In the genomic region with DNA sequence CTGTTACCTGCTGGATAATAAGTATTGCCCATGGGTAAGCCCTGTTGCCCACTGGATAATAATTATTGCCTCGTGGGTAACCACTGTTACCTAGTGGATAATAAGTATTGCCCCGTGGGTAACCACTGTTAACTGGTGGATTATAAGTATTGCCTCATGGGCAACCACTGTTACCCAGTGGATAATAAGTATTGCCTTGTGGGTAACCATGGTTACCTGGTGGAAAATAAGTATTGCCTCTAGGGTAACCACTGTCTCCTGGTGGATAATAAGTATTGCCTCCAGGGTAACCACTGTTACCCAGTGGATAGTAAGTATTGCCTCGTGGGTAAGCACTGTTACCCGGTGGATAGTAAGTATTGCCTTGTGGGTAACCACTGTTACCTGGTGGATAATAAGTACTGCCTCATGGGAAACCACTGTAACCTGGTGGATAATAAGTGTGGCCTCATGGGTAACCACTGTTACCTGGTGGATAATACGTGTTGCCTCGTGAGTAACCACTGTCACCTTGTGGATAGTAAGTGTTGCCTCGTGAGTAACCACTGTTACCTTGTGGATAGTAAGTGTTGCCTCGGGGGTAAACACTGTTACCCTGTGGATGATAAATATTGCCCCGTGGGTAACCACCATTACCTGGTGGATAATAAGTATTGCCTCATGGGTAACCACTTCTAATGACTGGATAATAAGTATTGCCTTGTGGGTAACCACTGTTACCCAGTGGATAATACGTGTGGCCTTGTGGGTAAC, we compare ENCODE assay signal across 1 cellular context.
A peak's percentile ranks its signal among the peaks of the same experiment; 100 is the strongest.
TF ChIP-seq lines count a peak whose summit lies in the region.

No MANE protein-coding gene starts in this region.

TF ChIP-seq in GM12878, 131 proteins besides CTCF, POLR2A, EP300 and RAD21 (continued from another document and continues in another):
- TF ChIP-seq, protein P1, sequence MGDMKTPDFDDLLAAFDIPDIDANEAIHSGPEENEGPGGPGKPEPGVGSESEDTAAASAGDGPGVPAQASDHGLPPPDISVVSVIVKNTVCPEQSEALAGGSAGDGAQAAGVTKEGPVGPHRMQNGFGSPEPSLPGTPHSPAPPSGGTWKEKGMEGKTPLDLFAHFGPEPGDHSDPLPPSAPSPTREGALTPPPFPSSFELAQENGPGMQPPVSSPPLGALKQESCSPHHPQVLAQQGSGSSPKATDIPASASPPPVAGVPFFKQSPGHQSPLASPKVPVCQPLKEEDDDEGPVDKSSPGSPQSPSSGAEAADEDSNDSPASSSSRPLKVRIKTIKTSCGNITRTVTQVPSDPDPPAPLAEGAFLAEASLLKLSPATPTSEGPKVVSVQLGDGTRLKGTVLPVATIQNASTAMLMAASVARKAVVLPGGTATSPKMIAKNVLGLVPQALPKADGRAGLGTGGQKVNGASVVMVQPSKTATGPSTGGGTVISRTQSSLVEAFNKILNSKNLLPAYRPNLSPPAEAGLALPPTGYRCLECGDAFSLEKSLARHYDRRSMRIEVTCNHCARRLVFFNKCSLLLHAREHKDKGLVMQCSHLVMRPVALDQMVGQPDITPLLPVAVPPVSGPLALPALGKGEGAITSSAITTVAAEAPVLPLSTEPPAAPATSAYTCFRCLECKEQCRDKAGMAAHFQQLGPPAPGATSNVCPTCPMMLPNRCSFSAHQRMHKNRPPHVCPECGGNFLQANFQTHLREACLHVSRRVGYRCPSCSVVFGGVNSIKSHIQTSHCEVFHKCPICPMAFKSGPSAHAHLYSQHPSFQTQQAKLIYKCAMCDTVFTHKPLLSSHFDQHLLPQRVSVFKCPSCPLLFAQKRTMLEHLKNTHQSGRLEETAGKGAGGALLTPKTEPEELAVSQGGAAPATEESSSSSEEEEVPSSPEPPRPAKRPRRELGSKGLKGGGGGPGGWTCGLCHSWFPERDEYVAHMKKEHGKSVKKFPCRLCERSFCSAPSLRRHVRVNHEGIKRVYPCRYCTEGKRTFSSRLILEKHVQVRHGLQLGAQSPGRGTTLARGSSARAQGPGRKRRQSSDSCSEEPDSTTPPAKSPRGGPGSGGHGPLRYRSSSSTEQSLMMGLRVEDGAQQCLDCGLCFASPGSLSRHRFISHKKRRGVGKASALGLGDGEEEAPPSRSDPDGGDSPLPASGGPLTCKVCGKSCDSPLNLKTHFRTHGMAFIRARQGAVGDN (IDR thresholded peaks at IDR 0.05), result peak; percentile 88
- TF ChIP-seq MYB (IDR thresholded peaks at IDR 0.05; ENCODE audit: borderline replicate concordance, low read depth, low read length) (0 out of 2 replicates have a peak, but pooled peaks have one; percentile 11), HCFC1 (IDR thresholded peaks at IDR 0.05; ENCODE audit: low read length) (0 out of 2 replicates have a peak, but pooled peaks have one; percentile 10), PAX5 (IDR thresholded peaks at IDR 0.05; ENCODE audit: borderline replicate concordance, low read depth, low read length) (peak; percentile 49; the same call in 1 of the 2 replicates), MEF2B (IDR thresholded peaks at IDR 0.05; ENCODE audit: partially characterized antibody, poor library complexity, severe bottlenecking) (peak; percentile 9), ESRRA (IDR thresholded peaks at IDR 0.05; ENCODE audit: low read length) (no peak), IRF4 (IDR thresholded peaks at IDR 0.05; ENCODE audit: low read depth, low read length) (no peak), NBN (IDR thresholded peaks at IDR 0.05) (no peak), CREB1 (IDR thresholded peaks at IDR 0.05; ENCODE audit: low read depth) (peak; percentile 5; the same call in 1 of the 2 replicates), SIN3A (IDR thresholded peaks at IDR 0.05; ENCODE audit: low read depth, low read length) (no peak), POLR2AphosphoS5 (IDR thresholded peaks at IDR 0.05; ENCODE audit: low read length) (no peak), KAT2A (conservative IDR thresholded peaks at IDR 0.05; ENCODE audit: control insufficient read depth, low read depth, low read length) (no peak), MYC (IDR thresholded peaks at IDR 0.05; ENCODE audit: insufficient read depth, insufficient read length, insufficient replicate concordance, low read length, severe bottlenecking) (no peak), ATF7 (IDR thresholded peaks at IDR 0.05; ENCODE audit: low read depth) (no peak), RAD51 (IDR thresholded peaks at IDR 0.05) (peak; percentile 68), NR2F1 (conservative IDR thresholded peaks at IDR 0.05) (0 out of 2 replicates have a peak, but pooled peaks have one; percentile 21), MTA3 (IDR thresholded peaks at IDR 0.05; ENCODE audit: borderline replicate concordance, low read length) (peak; percentile 50), STAT3 (IDR thresholded peaks at IDR 0.05; ENCODE audit: low read depth, low read length) (no peak), GATAD2B (conservative IDR thresholded peaks at IDR 0.05; ENCODE audit: low read depth) (no peak), YY1 (IDR thresholded peaks at IDR 0.05; ENCODE audit: low read depth, low read length) (no peak), DPF2 (IDR thresholded peaks at IDR 0.05) (0 out of 2 replicates have a peak, but pooled peaks have one; percentile 27), ETV6 (conservative IDR thresholded peaks at IDR 0.05 in 1 of 2, IDR thresholded peaks at IDR 0.05 in 1 of 2; ENCODE audit: borderline replicate concordance in 1 of 2, low read depth in 1 of 2) (peak in 1 of 2 experiments; percentile 12; a peak in 1 of 4 replicates), ZNF217 (IDR thresholded peaks at IDR 0.05) (peak; percentile 95), BMI1 (IDR thresholded peaks at IDR 0.05; ENCODE audit: borderline replicate concordance) (peak; percentile 74), SREBF1 (IDR thresholded peaks at IDR 0.05; ENCODE audit: low read length) (peak; percentile 89)
- TF ChIP-seq, protein P2, sequence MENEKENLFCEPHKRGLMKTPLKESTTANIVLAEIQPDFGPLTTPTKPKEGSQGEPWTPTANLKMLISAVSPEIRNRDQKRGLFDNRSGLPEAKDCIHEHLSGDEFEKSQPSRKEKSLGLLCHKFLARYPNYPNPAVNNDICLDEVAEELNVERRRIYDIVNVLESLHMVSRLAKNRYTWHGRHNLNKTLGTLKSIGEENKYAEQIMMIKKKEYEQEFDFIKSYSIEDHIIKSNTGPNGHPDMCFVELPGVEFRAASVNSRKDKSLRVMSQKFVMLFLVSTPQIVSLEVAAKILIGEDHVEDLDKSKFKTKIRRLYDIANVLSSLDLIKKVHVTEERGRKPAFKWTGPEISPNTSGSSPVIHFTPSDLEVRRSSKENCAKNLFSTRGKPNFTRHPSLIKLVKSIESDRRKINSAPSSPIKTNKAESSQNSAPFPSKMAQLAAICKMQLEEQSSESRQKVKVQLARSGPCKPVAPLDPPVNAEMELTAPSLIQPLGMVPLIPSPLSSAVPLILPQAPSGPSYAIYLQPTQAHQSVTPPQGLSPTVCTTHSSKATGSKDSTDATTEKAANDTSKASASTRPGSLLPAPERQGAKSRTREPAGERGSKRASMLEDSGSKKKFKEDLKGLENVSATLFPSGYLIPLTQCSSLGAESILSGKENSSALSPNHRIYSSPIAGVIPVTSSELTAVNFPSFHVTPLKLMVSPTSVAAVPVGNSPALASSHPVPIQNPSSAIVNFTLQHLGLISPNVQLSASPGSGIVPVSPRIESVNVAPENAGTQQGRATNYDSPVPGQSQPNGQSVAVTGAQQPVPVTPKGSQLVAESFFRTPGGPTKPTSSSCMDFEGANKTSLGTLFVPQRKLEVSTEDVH (IDR thresholded peaks at IDR 0.05; ENCODE audit: low read depth, partially characterized antibody), result no peak
- TF ChIP-seq, protein P3, sequence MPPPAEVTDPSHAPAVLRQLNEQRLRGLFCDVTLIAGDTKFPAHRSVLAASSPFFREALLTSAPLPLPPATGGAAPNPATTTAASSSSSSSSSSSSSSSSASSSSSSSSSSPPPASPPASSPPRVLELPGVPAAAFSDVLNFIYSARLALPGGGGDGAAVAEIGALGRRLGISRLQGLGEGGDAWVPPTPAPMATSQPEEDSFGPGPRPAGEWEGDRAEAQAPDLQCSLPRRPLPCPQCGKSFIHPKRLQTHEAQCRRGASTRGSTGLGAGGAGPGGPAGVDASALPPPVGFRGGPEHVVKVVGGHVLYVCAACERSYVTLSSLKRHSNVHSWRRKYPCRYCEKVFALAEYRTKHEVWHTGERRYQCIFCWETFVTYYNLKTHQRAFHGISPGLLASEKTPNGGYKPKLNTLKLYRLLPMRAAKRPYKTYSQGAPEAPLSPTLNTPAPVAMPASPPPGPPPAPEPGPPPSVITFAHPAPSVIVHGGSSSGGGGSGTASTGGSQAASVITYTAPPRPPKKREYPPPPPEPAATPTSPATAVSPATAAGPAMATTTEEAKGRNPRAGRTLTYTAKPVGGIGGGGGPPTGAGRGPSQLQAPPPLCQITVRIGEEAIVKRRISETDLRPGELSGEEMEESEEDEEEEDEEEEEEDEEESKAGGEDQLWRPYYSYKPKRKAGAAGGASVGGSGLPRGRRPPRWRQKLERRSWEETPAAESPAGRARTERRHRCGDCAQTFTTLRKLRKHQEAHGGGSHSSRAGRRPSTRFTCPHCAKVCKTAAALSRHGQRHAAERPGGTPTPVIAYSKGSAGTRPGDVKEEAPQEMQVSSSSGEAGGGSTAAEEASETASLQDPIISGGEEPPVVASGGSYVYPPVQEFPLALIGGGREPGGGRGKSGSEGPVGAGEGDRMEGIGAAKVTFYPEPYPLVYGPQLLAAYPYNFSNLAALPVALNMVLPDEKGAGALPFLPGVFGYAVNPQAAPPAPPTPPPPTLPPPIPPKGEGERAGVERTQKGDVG (CRISPR knock-in tag; IDR thresholded peaks at IDR 0.05), result peak; percentile 72; the same call in 1 of the 2 replicates
- TF ChIP-seq, protein P4, sequence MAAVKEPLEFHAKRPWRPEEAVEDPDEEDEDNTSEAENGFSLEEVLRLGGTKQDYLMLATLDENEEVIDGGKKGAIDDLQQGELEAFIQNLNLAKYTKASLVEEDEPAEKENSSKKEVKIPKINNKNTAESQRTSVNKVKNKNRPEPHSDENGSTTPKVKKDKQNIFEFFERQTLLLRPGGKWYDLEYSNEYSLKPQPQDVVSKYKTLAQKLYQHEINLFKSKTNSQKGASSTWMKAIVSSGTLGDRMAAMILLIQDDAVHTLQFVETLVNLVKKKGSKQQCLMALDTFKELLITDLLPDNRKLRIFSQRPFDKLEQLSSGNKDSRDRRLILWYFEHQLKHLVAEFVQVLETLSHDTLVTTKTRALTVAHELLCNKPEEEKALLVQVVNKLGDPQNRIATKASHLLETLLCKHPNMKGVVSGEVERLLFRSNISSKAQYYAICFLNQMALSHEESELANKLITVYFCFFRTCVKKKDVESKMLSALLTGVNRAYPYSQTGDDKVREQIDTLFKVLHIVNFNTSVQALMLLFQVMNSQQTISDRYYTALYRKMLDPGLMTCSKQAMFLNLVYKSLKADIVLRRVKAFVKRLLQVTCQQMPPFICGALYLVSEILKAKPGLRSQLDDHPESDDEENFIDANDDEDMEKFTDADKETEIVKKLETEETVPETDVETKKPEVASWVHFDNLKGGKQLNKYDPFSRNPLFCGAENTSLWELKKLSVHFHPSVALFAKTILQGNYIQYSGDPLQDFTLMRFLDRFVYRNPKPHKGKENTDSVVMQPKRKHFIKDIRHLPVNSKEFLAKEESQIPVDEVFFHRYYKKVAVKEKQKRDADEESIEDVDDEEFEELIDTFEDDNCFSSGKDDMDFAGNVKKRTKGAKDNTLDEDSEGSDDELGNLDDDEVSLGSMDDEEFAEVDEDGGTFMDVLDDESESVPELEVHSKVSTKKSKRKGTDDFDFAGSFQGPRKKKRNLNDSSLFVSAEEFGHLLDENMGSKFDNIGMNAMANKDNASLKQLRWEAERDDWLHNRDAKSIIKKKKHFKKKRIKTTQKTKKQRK (IDR thresholded peaks at IDR 0.05; ENCODE audit: low read depth, low read length), result no peak
- TF ChIP-seq, protein P5, sequence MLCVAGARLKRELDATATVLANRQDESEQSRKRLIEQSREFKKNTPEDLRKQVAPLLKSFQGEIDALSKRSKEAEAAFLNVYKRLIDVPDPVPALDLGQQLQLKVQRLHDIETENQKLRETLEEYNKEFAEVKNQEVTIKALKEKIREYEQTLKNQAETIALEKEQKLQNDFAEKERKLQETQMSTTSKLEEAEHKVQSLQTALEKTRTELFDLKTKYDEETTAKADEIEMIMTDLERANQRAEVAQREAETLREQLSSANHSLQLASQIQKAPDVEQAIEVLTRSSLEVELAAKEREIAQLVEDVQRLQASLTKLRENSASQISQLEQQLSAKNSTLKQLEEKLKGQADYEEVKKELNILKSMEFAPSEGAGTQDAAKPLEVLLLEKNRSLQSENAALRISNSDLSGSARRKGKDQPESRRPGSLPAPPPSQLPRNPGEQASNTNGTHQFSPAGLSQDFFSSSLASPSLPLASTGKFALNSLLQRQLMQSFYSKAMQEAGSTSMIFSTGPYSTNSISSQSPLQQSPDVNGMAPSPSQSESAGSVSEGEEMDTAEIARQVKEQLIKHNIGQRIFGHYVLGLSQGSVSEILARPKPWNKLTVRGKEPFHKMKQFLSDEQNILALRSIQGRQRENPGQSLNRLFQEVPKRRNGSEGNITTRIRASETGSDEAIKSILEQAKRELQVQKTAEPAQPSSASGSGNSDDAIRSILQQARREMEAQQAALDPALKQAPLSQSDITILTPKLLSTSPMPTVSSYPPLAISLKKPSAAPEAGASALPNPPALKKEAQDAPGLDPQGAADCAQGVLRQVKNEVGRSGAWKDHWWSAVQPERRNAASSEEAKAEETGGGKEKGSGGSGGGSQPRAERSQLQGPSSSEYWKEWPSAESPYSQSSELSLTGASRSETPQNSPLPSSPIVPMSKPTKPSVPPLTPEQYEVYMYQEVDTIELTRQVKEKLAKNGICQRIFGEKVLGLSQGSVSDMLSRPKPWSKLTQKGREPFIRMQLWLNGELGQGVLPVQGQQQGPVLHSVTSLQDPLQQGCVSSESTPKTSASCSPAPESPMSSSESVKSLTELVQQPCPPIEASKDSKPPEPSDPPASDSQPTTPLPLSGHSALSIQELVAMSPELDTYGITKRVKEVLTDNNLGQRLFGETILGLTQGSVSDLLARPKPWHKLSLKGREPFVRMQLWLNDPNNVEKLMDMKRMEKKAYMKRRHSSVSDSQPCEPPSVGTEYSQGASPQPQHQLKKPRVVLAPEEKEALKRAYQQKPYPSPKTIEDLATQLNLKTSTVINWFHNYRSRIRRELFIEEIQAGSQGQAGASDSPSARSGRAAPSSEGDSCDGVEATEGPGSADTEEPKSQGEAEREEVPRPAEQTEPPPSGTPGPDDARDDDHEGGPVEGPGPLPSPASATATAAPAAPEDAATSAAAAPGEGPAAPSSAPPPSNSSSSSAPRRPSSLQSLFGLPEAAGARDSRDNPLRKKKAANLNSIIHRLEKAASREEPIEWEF (IDR thresholded peaks at IDR 0.05; ENCODE audit: insufficient replicate concordance, low read depth, low read length), result no peak
- TF ChIP-seq, protein P6, sequence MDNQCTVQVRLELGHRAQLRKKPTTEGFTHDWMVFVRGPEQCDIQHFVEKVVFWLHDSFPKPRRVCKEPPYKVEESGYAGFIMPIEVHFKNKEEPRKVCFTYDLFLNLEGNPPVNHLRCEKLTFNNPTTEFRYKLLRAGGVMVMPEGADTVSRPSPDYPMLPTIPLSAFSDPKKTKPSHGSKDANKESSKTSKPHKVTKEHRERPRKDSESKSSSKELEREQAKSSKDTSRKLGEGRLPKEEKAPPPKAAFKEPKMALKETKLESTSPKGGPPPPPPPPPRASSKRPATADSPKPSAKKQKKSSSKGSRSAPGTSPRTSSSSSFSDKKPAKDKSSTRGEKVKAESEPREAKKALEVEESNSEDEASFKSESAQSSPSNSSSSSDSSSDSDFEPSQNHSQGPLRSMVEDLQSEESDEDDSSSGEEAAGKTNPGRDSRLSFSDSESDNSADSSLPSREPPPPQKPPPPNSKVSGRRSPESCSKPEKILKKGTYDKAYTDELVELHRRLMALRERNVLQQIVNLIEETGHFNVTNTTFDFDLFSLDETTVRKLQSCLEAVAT (IDR thresholded peaks at IDR 0.05), result no peak
